In genomic region chr3:120780977-120781376, GRCh38 we compare ENCODE assay signal across 9 cellular contexts. TPM values are rescaled to one million over a fixed set of nuclear protein-coding genes. Genes with fewer than 3 reads are reported as not detected.
DNase-seq lines count a peak whose midpoint lies in the region; ATAC-seq and TF ChIP-seq lines count a peak whose summit lies in the region.
"Had no signal": no experiment of that assay in that cellular context is flagged by ENCODE, and none has a peak within 500 bp of the region (broad histone marks: within the 10 kb centered on the region; RNA-seq: fewer than 3 reads in every experiment).

No MANE protein-coding gene starts in this region.

- H3K4me1 ChIP-seq in neuronal stem cell (ENCODE audit: control insufficient read depth in 2 of 2, insufficient read depth in 1 of 2, low read depth in 1 of 2, low read length in 2 of 2), result no peaks in the 10 kb centered on the region

- POLR2A ChIA-PET in GM10248 (lab: Yijun Ruan, JAX), result no interaction called here

- H2BK120ac ChIP-seq in neuronal stem cell (ENCODE audit: low read depth, low read length), result no peak overlapping the region

- no peak overlapping the region for H3K9ac ChIP-seq in neuronal stem cell (ENCODE audit: low read depth, low read length, poor library complexity)

- DNase-seq in GM10248 (ENCODE audit: extremely low spot score), result peak; percentile 40
- DNase-seq in HPDE6-E6E7 (ENCODE audit: extremely low spot score), result peak; percentile 71
- peak; percentile 83 for DNase-seq in fibroblast of pulmonary artery (ENCODE audit: low read depth)
- DNase-seq in NCI-H2081 treated with DMSO at 0.1 percent for 48 hours (lab: John Stamatoyannopoulos, UW), result no peak
- DNase-seq in neuronal stem cell (ENCODE audit: low spot score), result no peak
- DNase-seq in NCI-H2227 (lab: John Stamatoyannopoulos, UW; ENCODE audit: unreplicated experiment), result no peak
- DNase-seq in mesothelial cell of epicardium (ENCODE audit: low spot score in 2 of 2, unreplicated experiment in 2 of 2), result no peak
- DNase-seq: naive B cell had no signal

- no peak overlapping the region for H2BK5ac ChIP-seq in neuronal stem cell (ENCODE audit: low read length)

- H3K14ac ChIP-seq in neuronal stem cell (ENCODE audit: low read length), result no peak overlapping the region

- peak; percentile 92 for ATAC-seq in GM21717 (IDR thresholded peaks at IDR 0.05; ENCODE audit: unreplicated experiment)

- no peak overlapping the region for H4K8ac ChIP-seq in neuronal stem cell (ENCODE audit: low read depth, low read length)

- no peaks in the 10 kb centered on the region for H3K9me3 Mint-ChIP-seq in mesothelial cell of epicardium
- H3K9me3 Mint-ChIP-seq: naive B cell had no signal

- no peak overlapping the region for H2BK15ac ChIP-seq in neuronal stem cell (ENCODE audit: low read length)

- H3K4me1 Mint-ChIP-seq in mesothelial cell of epicardium, result no peaks in the 10 kb centered on the region
- H3K4me1 Mint-ChIP-seq: naive B cell had no signal

- H3K18ac ChIP-seq in neuronal stem cell (ENCODE audit: low read length), result no peak overlapping the region

- H3K36me3 ChIP-seq in neuronal stem cell (replicated peaks in 1 of 2; ENCODE audit: control insufficient read depth in 2 of 2, insufficient read depth in 2 of 2, low read length in 2 of 2), result peaks cover 8 to 60% of the 10 kb centered on the region in 2 donors

- H2BK12ac ChIP-seq in neuronal stem cell (ENCODE audit: low read length), result no peak overlapping the region

- no peak overlapping the region for H3K27ac Mint-ChIP-seq in mesothelial cell of epicardium

- no CpG with 5 or more reads among the region's 13 CpGs for WGBS in neuronal stem cell (ENCODE audit: extremely low coverage in 2 of 2, insufficient read length in 2 of 2, insufficient replicate concordance in 1 of 2), 2 donors

- no peak overlapping the region for H2AFZ ChIP-seq in neuronal stem cell (ENCODE audit: low read length)

- H3K4me2 ChIP-seq in neuronal stem cell (ENCODE audit: insufficient read depth, low read length, poor library complexity, severe bottlenecking), result no peak overlapping the region

- TF ChIP-seq CTCF in GM10248 (IDR thresholded peaks at IDR 0.05; ENCODE audit: control extremely low read depth, extremely low read depth, low read depth, missing control alignments), result no peak
- TF ChIP-seq CTCF in fibroblast of pulmonary artery (IDR thresholded peaks at IDR 0.05; ENCODE audit: low read length, missing control alignments), result no peak
- TF ChIP-seq CTCF in mesothelial cell of epicardium (IDR thresholded peaks at IDR 0.05; ENCODE audit: unreplicated experiment), result no peak

- H3K23ac ChIP-seq in neuronal stem cell (ENCODE audit: low read depth, low read length, poor library complexity), result no peak overlapping the region

- no peaks in the 10 kb centered on the region for H3K9me3 ChIP-seq in neuronal stem cell (replicated peaks in 1 of 2; ENCODE audit: control insufficient read depth in 2 of 2, insufficient read depth in 1 of 2, low read depth in 1 of 2, low read length in 2 of 2)

- H2AK5ac ChIP-seq in neuronal stem cell (ENCODE audit: low read depth, low read length), result no peak overlapping the region

- CTCF ChIA-PET in GM10248 (lab: Yijun Ruan, JAX), result interaction anchor here (0.7 to 4.9 kb wide), 8 partner anchors 10 to 364 kb away, joined by 3 to 52 read pairs (median 4); no protein-coding TSS in a partner anchor

- H3K4me3 ChIP-seq in fibroblast of pulmonary artery (replicated peaks; ENCODE audit: low read depth, low read length) (no peak overlapping the region), neuronal stem cell (ENCODE audit: low read length in 2 of 2) (peak overlapping the region in 1 of 2 donors; percentile 20)

- no peaks in the 10 kb centered on the region for H3K27me3 ChIP-seq in neuronal stem cell (ENCODE audit: control insufficient read depth in 3 of 3, insufficient read depth in 3 of 3, low read depth in 1 of 3, low read length in 3 of 3)

- H3K4ac ChIP-seq in neuronal stem cell (ENCODE audit: low read length), result no peak overlapping the region

- no peaks in the 10 kb centered on the region for H3K27me3 Mint-ChIP-seq in mesothelial cell of epicardium (ENCODE audit: low read depth)
- H3K27me3 Mint-ChIP-seq: naive B cell had no signal

- no peak overlapping the region for H3K4me3 Mint-ChIP-seq in mesothelial cell of epicardium

- no peaks in the 10 kb centered on the region for H3K79me1 ChIP-seq in neuronal stem cell (ENCODE audit: low read depth, low read length)

- peaks cover 25% of the 10 kb centered on the region for H3K36me3 Mint-ChIP-seq in mesothelial cell of epicardium

- H3K27ac ChIP-seq in neuronal stem cell (replicated peaks; ENCODE audit: low read length), result no peak overlapping the region

- no peak overlapping the region for H4K91ac ChIP-seq in neuronal stem cell (ENCODE audit: low read depth, low read length, poor library complexity)

RNA-seq across cellular contexts. Expression of gene GTF2E1, which starts 38.4 kb away (rescaled TPM):
- polyA plus RNA-seq in neuronal stem cell (2013, experiment 1 of 2), result 39.1 TPM
- polyA plus RNA-seq in neuronal stem cell (2013, experiment 2 of 2), result 39.2 TPM
- 17.9 to 19.7 TPM (median 18.0 TPM) in 3 replicates for total RNA-seq in mesothelial cell of epicardium

RNA-seq across cellular contexts. Expression of gene RABL3, which starts 38.7 kb away (rescaled TPM):
- polyA plus RNA-seq in neuronal stem cell (2013, experiment 1 of 2), result 11.7 TPM
- 11.5 TPM for polyA plus RNA-seq in neuronal stem cell (2013, experiment 2 of 2)
- 17.3 to 19.5 TPM (median 19.1 TPM) in 3 replicates for total RNA-seq in mesothelial cell of epicardium

Comparison
In these comparisons a context has a peak if more than half of its experiments do, and no peak if none do; other contexts are left out.
1. DNase-seq: peak in GM10248 (single experiment), HPDE6-E6E7 (single experiment) and fibroblast of pulmonary artery (single experiment); none in NCI-H2081 treated with DMSO at 0.1 percent for 48 hours (single experiment), neuronal stem cell (single experiment), NCI-H2227 (single experiment) and mesothelial cell of epicardium (0 of 2).